21 cellular contexts compared by ENCODE assay signal in the genomic region with DNA sequence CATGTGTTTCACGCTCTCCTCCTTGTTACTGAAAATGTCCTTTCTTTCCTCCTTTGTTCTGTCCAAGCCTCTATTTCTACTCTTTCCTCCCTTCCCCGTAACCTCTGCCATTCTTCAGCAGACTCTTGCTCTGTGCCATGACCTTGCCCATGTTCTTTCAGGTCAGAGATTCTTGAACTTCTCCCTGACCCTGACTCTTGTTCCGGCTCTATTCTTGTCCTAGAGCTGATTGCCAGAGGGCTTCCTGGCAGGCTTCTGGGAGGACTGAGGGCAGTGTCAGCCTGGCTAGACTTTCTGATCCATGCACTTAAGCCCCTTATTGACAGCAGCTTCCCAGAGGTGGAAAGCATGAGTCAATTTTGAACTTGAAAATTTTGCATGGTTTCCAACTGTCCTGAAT.
"Had no signal": no experiment of that assay in that cellular context is flagged by ENCODE, and none has a peak within 500 bp of the region (broad histone marks: within the 10 kb centered on the region; RNA-seq: fewer than 3 reads in every experiment).

No MANE protein-coding gene starts in this region.

- H3K36me3 ChIP-seq: cardiac muscle cell, esophagus squamous epithelium, heart left ventricle, lower lobe of right lung, neutrophil, tibial artery had no signal

- H3K9me3 ChIP-seq: esophagus squamous epithelium, heart left ventricle, lower lobe of right lung, neutrophil, tibial artery had no signal

- H3K4me1 ChIP-seq: esophagus squamous epithelium, heart left ventricle, lower lobe of right lung, parathyroid adenoma, tibial artery had no signal

- H3K27me3 ChIP-seq: cardiac muscle cell, esophagus squamous epithelium, heart left ventricle, neutrophil, tibial artery had no signal

- DNase-seq: activated CD4-positive, alpha-beta memory T cell treated with anti-CD3 and anti-CD28 coated beads for 36 hours; activated CD4-positive, alpha-beta T cell treated with anti-CD3 and anti-CD28 coated beads for 1 hour; activated CD8-positive, alpha-beta memory T cell treated with anti-CD3 and anti-CD28 coated beads, Interleukin-2, amount 10 ng/mL, durations not matched to agents 7 days and 5 days; activated naive CD4-positive, alpha-beta T cell treated with anti-CD3 and anti-CD28 coated beads, Interleukin-2, amount 50 U/mL, for 16 hours; activated T-cell treated with anti-CD3 and anti-CD28 coated beads, Interleukin-2, amount 50 U/mL, for 1 hour; effector CD4-positive, alpha-beta T cell; esophagus squamous epithelium; heart left ventricle; lower lobe of right lung; stimulated activated CD4-positive, alpha-beta T cell treated with anti-CD3 and anti-CD28 coated beads, Interleukin-15, amount 100 ng/mL, for 24 hours; stimulated activated CD4-positive, alpha-beta T cell treated with anti-CD3 and anti-CD28 coated beads, Interleukin-4, amount 100 ng/mL, for 1 hour; stimulated activated naive B cell treated with anti-CD40 and anti-IgM and Interleukin-4, amounts not matched to agents 10 μg/mL and 1 μg/mL and 100 μg/mL, for 72 hours; T-helper 1 cell; T1000; tibial artery had no signal

- H3K9ac ChIP-seq: parathyroid adenoma had no signal

- H3K4me3 Mint-ChIP-seq: activated CD4-positive, alpha-beta memory T cell treated with anti-CD3 and anti-CD28 coated beads for 36 hours; activated CD8-positive, alpha-beta memory T cell treated with anti-CD3 and anti-CD28 coated beads, Interleukin-2, amount 10 ng/mL, durations not matched to agents 7 days and 5 days; stimulated activated naive B cell treated with anti-CD40 and anti-IgM and Interleukin-4, amounts not matched to agents 10 μg/mL and 1 μg/mL and 100 μg/mL, for 72 hours had no signal

- H3K27ac ChIP-seq: cardiac muscle cell, coronary artery, esophagus squamous epithelium, heart left ventricle, lower lobe of right lung, neutrophil, parathyroid adenoma, skin epidermis, tibial artery had no signal

- H3K27ac Mint-ChIP-seq: activated CD4-positive, alpha-beta memory T cell treated with anti-CD3 and anti-CD28 coated beads for 36 hours; activated CD8-positive, alpha-beta memory T cell treated with anti-CD3 and anti-CD28 coated beads, Interleukin-2, amount 10 ng/mL, durations not matched to agents 7 days and 5 days; activated T-helper 2 cell treated with anti-CD3 and anti-CD28 coated beads, Interferon-gamma antibody, Interleukin-2, Interleukin-4, amounts not matched to agents 10 μg/mL and 5 μg/mL and 100 μg/mL, durations not matched to agents 14 hours and 24 hours and 36 hours; stimulated activated naive B cell treated with anti-CD40 and anti-IgM and Interleukin-4, amounts not matched to agents 10 μg/mL and 1 μg/mL and 100 μg/mL, for 72 hours had no signal

- H3K79me2 ChIP-seq: parathyroid adenoma had no signal

- H3K4me3 ChIP-seq: cardiac muscle cell, coronary artery, esophagus squamous epithelium, heart left ventricle, lower lobe of right lung, skin epidermis, tibial artery had no signal

- H3K9me3 Mint-ChIP-seq: activated CD4-positive, alpha-beta memory T cell treated with anti-CD3 and anti-CD28 coated beads for 36 hours; activated T-helper 2 cell treated with anti-CD3 and anti-CD28 coated beads, Interferon-gamma antibody, Interleukin-2, Interleukin-4, amounts not matched to agents 10 μg/mL and 5 μg/mL and 100 μg/mL, durations not matched to agents 14 hours and 24 hours and 36 hours; stimulated activated naive B cell treated with anti-CD40 and anti-IgM and Interleukin-4, amounts not matched to agents 10 μg/mL and 1 μg/mL and 100 μg/mL, for 72 hours had no signal

- ATAC-seq: activated CD8-positive, alpha-beta memory T cell treated with anti-CD3 and anti-CD28 coated beads, Interleukin-2, amount 10 ng/mL, durations not matched to agents 7 days and 5 days; lower lobe of right lung; stimulated activated naive B cell treated with anti-CD40 and anti-IgM and Interleukin-4, amounts not matched to agents 10 μg/mL and 1 μg/mL and 100 μg/mL, for 72 hours had no signal

- H3K36me3 Mint-ChIP-seq: activated CD4-positive, alpha-beta memory T cell treated with anti-CD3 and anti-CD28 coated beads for 36 hours; activated CD8-positive, alpha-beta memory T cell treated with anti-CD3 and anti-CD28 coated beads, Interleukin-2, amount 10 ng/mL, durations not matched to agents 7 days and 5 days; stimulated activated naive B cell treated with anti-CD40 and anti-IgM and Interleukin-4, amounts not matched to agents 10 μg/mL and 1 μg/mL and 100 μg/mL, for 72 hours had no signal

- H2AFZ ChIP-seq: parathyroid adenoma had no signal
